In genomic region chr6:119148102-119148824, GRCh38 we compare ENCODE assay signal across 9 cellular contexts.
DNase-seq lines count a peak whose midpoint lies in the region; ATAC-seq, FAIRE-seq and TF ChIP-seq lines count a peak whose summit lies in the region.
"Had no signal": no experiment of that assay in that cellular context is flagged by ENCODE, and none has a peak within 500 bp of the region (broad histone marks: within the 10 kb centered on the region; RNA-seq: fewer than 3 reads in every experiment).

No MANE protein-coding gene starts in this region.

- TF ChIP-seq CTCF in H1 (IDR thresholded peaks at IDR 0.05; ENCODE audit: control extremely low read depth in 1 of 3, insufficient read depth in 1 of 3, low read depth in 1 of 3, low read length in 3 of 3): peak in 2 of 3 experiments; percentile 65 to 68; a peak in 3 of 4 replicates

- H3K27me3 ChIP-seq in H1 (replicated peaks in 1 of 4; ENCODE audit: control insufficient read depth in 3 of 4, extremely low read depth in 1 of 4, insufficient read depth in 3 of 4, low read length in 3 of 4) (no peaks in the 10 kb centered on the region), mesendoderm (ENCODE audit: insufficient read depth, low read length, poor library complexity) (no peaks in the 10 kb centered on the region)

- H4K8ac ChIP-seq in H1 (ENCODE audit: extremely low read depth, insufficient read depth, low read length) (no peak overlapping the region), mesendoderm (ENCODE audit: low read depth, low read length) (no peak overlapping the region)

- no peak overlapping the region for H3K56ac ChIP-seq in H1 (replicated peaks; ENCODE audit: insufficient read length, low read depth, low read length)
- H3K56ac ChIP-seq in mesendoderm (ENCODE audit: low read length): no peak overlapping the region

- peak; percentile 28 for FAIRE-seq in H1 (lab: Jason Lieb, UNC)

- H3K36me3 ChIP-seq in H1 (ENCODE audit: control insufficient read depth in 2 of 4, insufficient read depth in 4 of 4, low read length in 3 of 4): no peaks in the 10 kb centered on the region
- no peaks in the 10 kb centered on the region for H3K36me3 ChIP-seq in mesendoderm (ENCODE audit: control insufficient read depth, insufficient read depth, low read length)

- no peak overlapping the region for H3K23ac ChIP-seq in H1 (ENCODE audit: insufficient read length)
- no peak overlapping the region for H3K23ac ChIP-seq in mesendoderm (ENCODE audit: low read length)

- CTCF ChIA-PET in H1 (lab: Charles Lee; ENCODE audit: partially characterized antibody): interaction anchor here (0.5 to 3.5 kb wide), 42 partner anchors 10 to 1068 kb away, joined by 3 to 22 read pairs (median 3); partner anchors contain the start of gene FAM184A
- CTCF ChIA-PET in T-cell (lab: Charles Lee): interaction anchor here in 1 of 2 donors (0.6 to 1.4 kb wide), 2 partner anchors 48 to 830 kb away, joined by 3 read pairs; no protein-coding TSS in a partner anchor

- peak; percentile 94 to 95 for TF ChIP-seq RAD21 in H1 (IDR thresholded peaks at IDR 0.05 in 1 of 2, conservative IDR thresholded peaks at IDR 0.05 in 1 of 2; ENCODE audit: low read depth in 2 of 2, low read length in 2 of 2)

- H3K9ac ChIP-seq in H1 (replicated peaks in 1 of 4; ENCODE audit: extremely low read depth in 1 of 4, low read depth in 3 of 4, low read length in 3 of 4) (no peak overlapping the region), mesendoderm (ENCODE audit: low read length) (no peak overlapping the region)

- H3K9me3 Mint-ChIP-seq in T-cell: no peaks in the 10 kb centered on the region

- H2BK15ac ChIP-seq in H1 (ENCODE audit: low read length): no peak overlapping the region
- H2BK15ac ChIP-seq in mesendoderm (replicated peaks; ENCODE audit: low read depth): no peak overlapping the region

- H3K79me1 ChIP-seq in H1 (ENCODE audit: low read depth, low read length) (no peaks in the 10 kb centered on the region), mesendoderm (ENCODE audit: low read length) (no peaks in the 10 kb centered on the region)

- H3K27ac ChIP-seq in H1 (ENCODE audit: low read depth, low read length) (no peak overlapping the region), mesendoderm (ENCODE audit: low read depth, low read length) (no peak overlapping the region)

- no peaks in the 10 kb centered on the region for H3K79me2 ChIP-seq in H1 (ENCODE audit: control insufficient read depth in 1 of 2, insufficient read depth in 2 of 2, low read length in 2 of 2)
- no peaks in the 10 kb centered on the region for H3K79me2 ChIP-seq in mesendoderm (ENCODE audit: control insufficient read depth, insufficient read depth, low read length)

- no peak overlapping the region for H3K4me3 ChIP-seq in H1 (ENCODE audit: extremely low read depth in 1 of 4, insufficient read depth in 2 of 4, low read depth in 3 of 4, low read length in 4 of 4)
- no peak overlapping the region for H3K4me3 ChIP-seq in mesendoderm (ENCODE audit: low read length)

- H2AFZ ChIP-seq in H1 (ENCODE audit: low read length): no peak overlapping the region

- no peaks in the 10 kb centered on the region for H3K23me2 ChIP-seq in H1 (ENCODE audit: low read depth, low read length)

- H2BK12ac ChIP-seq in H1 (ENCODE audit: low read depth, low read length): no peak overlapping the region

- no peak for TF ChIP-seq POLR2A in H1 (IDR thresholded peaks at IDR 0.05; ENCODE audit: control extremely low read depth in 1 of 2, low read depth in 2 of 2, low read length in 2 of 2)

- no peaks in the 10 kb centered on the region for H3K9me3 ChIP-seq in H1 (ENCODE audit: insufficient read depth in 2 of 2, low read depth in 1 of 2, low read length in 1 of 2)

- no peak overlapping the region for H2BK20ac ChIP-seq in H1 (ENCODE audit: low read length)

- no peak overlapping the region for H2BK5ac ChIP-seq in H1 (ENCODE audit: low read depth, low read length)
- H2BK5ac ChIP-seq in mesendoderm (ENCODE audit: low read length): no peak overlapping the region

- no peaks in the 10 kb centered on the region for H3K36me3 Mint-ChIP-seq in T-cell
- H3K36me3 Mint-ChIP-seq: CD4-positive, alpha-beta memory T cell had no signal

- TF ChIP-seq EP300 in H1 (IDR thresholded peaks at IDR 0.05; ENCODE audit: borderline replicate concordance in 1 of 2, low read depth in 2 of 2, low read length in 2 of 2): no peak

- ATAC-seq in T-cell (replicated peaks in 1 of 4) (no peak), HG02623 (IDR thresholded peaks at IDR 0.05; ENCODE audit: unreplicated experiment) (no peak)

- H4K91ac ChIP-seq in H1 (replicated peaks; ENCODE audit: insufficient read length, low read length): no peak overlapping the region

- H3K4me1 ChIP-seq in H1 (replicated peaks in 1 of 4; ENCODE audit: control insufficient read depth in 3 of 4, insufficient read depth in 4 of 4, low read length in 3 of 4) (0 out of 7 replicates have a peak, but pooled peaks cover 0 to 2% (median 0%) of the 10 kb centered on the region in 4 experiments), mesendoderm (ENCODE audit: control insufficient read depth, low read depth, low read length) (peaks cover 3% of the 10 kb centered on the region)

- peak overlapping the region in 1 of 2 donors; percentile 26 for H3K27ac Mint-ChIP-seq in T-cell

- DNase-seq in NCI-H1417 (lab: John Stamatoyannopoulos, UW) (peak; percentile 24 to 76 (median 36)), NCI-H1417 treated with DMSO at 0.1 percent for 48 hours (lab: John Stamatoyannopoulos, UW) (no peak), HT-29 (ENCODE audit: low spot score) (peak; percentile 75), RKO (ENCODE audit: low spot score) (peak; percentile 73), H1 (ENCODE audit: low read depth in 1 of 2, low spot score in 2 of 2) (peak in 1 of 2 experiments; percentile 47), mesendoderm (peak; percentile 84), T-cell (no peak)

- no peak overlapping the region for H3K14ac ChIP-seq in H1 (ENCODE audit: insufficient read length)

- no peaks in the 10 kb centered on the region for H4K20me1 ChIP-seq in H1 (replicated peaks in 1 of 2; ENCODE audit: control insufficient read depth in 1 of 2, insufficient read depth in 2 of 2, low read length in 2 of 2)

- H3K4me2 ChIP-seq in H1 (ENCODE audit: insufficient read depth in 1 of 2, low read depth in 2 of 2, low read length in 2 of 2) (no peak overlapping the region), mesendoderm (ENCODE audit: low read length) (no peak overlapping the region)

- H4K5ac ChIP-seq in H1 (ENCODE audit: insufficient read length, low read depth, low read length): no peak overlapping the region
- no peak overlapping the region for H4K5ac ChIP-seq in mesendoderm (ENCODE audit: low read length)

- POLR2A ChIA-PET in H1 (lab: Charles Lee; ENCODE audit: partially characterized antibody): no interaction called here
- POLR2A ChIA-PET in T-cell (lab: Charles Lee): interaction anchor here in 1 of 2 donors (0.6 to 0.7 kb wide), 2 partner anchors 864 to 1123 kb away, joined by 3 to 4 read pairs; no protein-coding TSS in a partner anchor

- H2AK5ac ChIP-seq in H1 (ENCODE audit: low read depth, low read length): no peak overlapping the region
- H2AK5ac ChIP-seq in mesendoderm (ENCODE audit: low read length): no peak overlapping the region

- peaks cover 0 to 7% of the 10 kb centered on the region in 2 donors for H3K27me3 Mint-ChIP-seq in T-cell

- H2BK120ac ChIP-seq in H1 (replicated peaks; ENCODE audit: low read depth, low read length) (no peak overlapping the region), mesendoderm (ENCODE audit: low read depth, low read length) (no peak overlapping the region)

- peaks cover 10 to 23% (median 12%) of the 10 kb centered on the region in 3 donors for H3K4me1 Mint-ChIP-seq in T-cell

- WGBS in H1 (ENCODE audit: extremely low coverage in 1 of 2, insufficient coverage in 1 of 2, insufficient read length in 1 of 2, insufficient replicate concordance in 2 of 2, low coverage in 1 of 2, low lambda C conversion rate in 2 of 2, missing lambda C conversion rate in 1 of 2), 2 experiments: 65% methylated on average over 5 of the region's 5 CpGs; no CpG with 5 or more reads in 1 of the 2 experiments
- WGBS in mesendoderm (ENCODE audit: extremely low coverage, insufficient coverage, low lambda C conversion rate): no CpG with 5 or more reads among the region's 5 CpGs

- H3K4me3 Mint-ChIP-seq in T-cell: no peak overlapping the region
- H3K4me3 Mint-ChIP-seq: CD4-positive, alpha-beta memory T cell had no signal

- H3K18ac ChIP-seq in H1 (ENCODE audit: extremely low read depth, low read length) (no peak overlapping the region), mesendoderm (ENCODE audit: low read length) (no peak overlapping the region)

- H3K4ac ChIP-seq in H1 (replicated peaks; ENCODE audit: insufficient read length, low read depth, low read length): no peak overlapping the region
- no peak overlapping the region for H3K4ac ChIP-seq in mesendoderm (ENCODE audit: low read depth, low read length)

TF ChIP-seq in H1, 55 proteins besides CTCF, POLR2A, EP300 and RAD21 (continues in another document):
- no peak for TF ChIP-seq KDM1A (IDR thresholded peaks at IDR 0.05; ENCODE audit: borderline replicate concordance, low read length)

Comparison
In these comparisons a context has a peak if more than half of its experiments do, and no peak if none do; other contexts are left out.
1. DNase-seq: peak in NCI-H1417 (3 of 3), HT-29 (single experiment), RKO (single experiment) and mesendoderm (single experiment); none in NCI-H1417 treated with DMSO at 0.1 percent for 48 hours (single experiment) and T-cell (0 of 34).